ENCODE assay signal across 8 cellular contexts in genomic region chr20:35093245-35093884, GRCh38. TPM values are rescaled to one million over a fixed set of nuclear protein-coding genes. Genes with fewer than 3 reads are reported as not detected.
A peak's percentile ranks its signal among the peaks of the same experiment; 100 is the strongest.
DNase-seq lines count a peak whose midpoint lies in the region; ATAC-seq, FAIRE-seq and TF ChIP-seq lines count a peak whose summit lies in the region.

No MANE protein-coding gene starts in this region.

- H3K4me2 ChIP-seq in osteoblast (ENCODE audit: insufficient read depth, low read length), result peak overlapping the region; percentile 79

- H3K27me3 ChIP-seq in endodermal cell (ENCODE audit: control insufficient read depth, insufficient read depth, low read length, poor library complexity, severe bottlenecking) (no peaks in the 10 kb centered on the region), osteoblast (ENCODE audit: insufficient read depth, low read length) (no peaks in the 10 kb centered on the region)

- H3K79me2 ChIP-seq in osteoblast (ENCODE audit: insufficient read depth, low read length), result peaks cover 43% of the 10 kb centered on the region

- H3K9me3 ChIP-seq in endodermal cell (ENCODE audit: control insufficient read depth, low read length), result no peaks in the 10 kb centered on the region
- H3K9me3 ChIP-seq in osteoblast (ENCODE audit: low read depth, low read length), result no peaks in the 10 kb centered on the region

- FAIRE-seq in GM19239 (lab: Jason Lieb, UNC), result no peak

- H3K36me3 ChIP-seq in endodermal cell (ENCODE audit: control insufficient read depth, insufficient read depth, low read length) (peaks cover 3% of the 10 kb centered on the region), osteoblast (ENCODE audit: insufficient read depth, low read length) (peaks cover 7% of the 10 kb centered on the region)

- H3K4me1 ChIP-seq in endodermal cell (ENCODE audit: control insufficient read depth, insufficient read depth, low read length) (no peaks in the 10 kb centered on the region), osteoblast (ENCODE audit: insufficient read depth, low read length) (peaks cover 33% of the 10 kb centered on the region)

- TF ChIP-seq CTCF in endodermal cell (conservative IDR thresholded peaks at IDR 0.05), result no peak
- no peak for TF ChIP-seq CTCF in osteoblast (IDR thresholded peaks at IDR 0.05; ENCODE audit: extremely low read depth, low read depth, low read length)

- no peaks in the 10 kb centered on the region for H3K9me3 Mint-ChIP-seq in endodermal cell

- H3K9ac ChIP-seq in endodermal cell (ENCODE audit: extremely low read depth, low read length, poor library complexity, severe bottlenecking), result no peak overlapping the region

- ATAC-seq in activated CD4-positive, CD25-positive, alpha-beta regulatory T cell treated with anti-CD3 and anti-CD28 coated beads, Interleukin-2, amount 50 U/mL, for 24 hours, result peak; percentile 63 to 65
- ATAC-seq in HG03460 (IDR thresholded peaks at IDR 0.05; ENCODE audit: unreplicated experiment), result no peak

- peak overlapping the region; percentile 70 for H3K4me3 Mint-ChIP-seq in endodermal cell

- H3K27ac ChIP-seq in endodermal cell (ENCODE audit: low read depth, low read length), result no peak overlapping the region
- H3K27ac ChIP-seq in osteoblast (ENCODE audit: low read depth, low read length), result peak overlapping the region; percentile 95

- peaks cover 22% of the 10 kb centered on the region for H3K4me1 Mint-ChIP-seq in endodermal cell

- peak overlapping the region; percentile 92 for H3K27ac Mint-ChIP-seq in endodermal cell

- DNase-seq in activated CD4-positive, CD25-positive, alpha-beta regulatory T cell treated with anti-CD3 and anti-CD28 coated beads, Interleukin-2, amount 50 U/mL, for 72 hours, result no peak
- peak; percentile 27 for DNase-seq in T1000 (lab: John Stamatoyannopoulos, UW)
- DNase-seq in endodermal cell, result no peak
- DNase-seq in osteoblast (ENCODE audit: insufficient read length, low spot score, missing footprints), result peak; percentile 77
- no peak for DNase-seq in GM19239 (ENCODE audit: insufficient read length, low spot score)
- no peak for DNase-seq in germinal center (ENCODE audit: low spot score)

- peaks cover 28% of the 10 kb centered on the region for H4K20me1 ChIP-seq in osteoblast (ENCODE audit: insufficient read depth, low read length)

- H3K36me3 Mint-ChIP-seq in endodermal cell (ENCODE audit: low read depth), result peaks cover 20% of the 10 kb centered on the region

- H2AFZ ChIP-seq in osteoblast (ENCODE audit: low read length), result peak overlapping the region; percentile 97

- H3K27me3 Mint-ChIP-seq in endodermal cell (ENCODE audit: insufficient read depth), result peaks cover 13% of the 10 kb centered on the region

- peak overlapping the region; percentile 98 for H3K4me3 ChIP-seq in endodermal cell (ENCODE audit: low read length)
- peak overlapping the region; percentile 95 for H3K4me3 ChIP-seq in osteoblast (ENCODE audit: insufficient read depth, low read length)

- WGBS in endodermal cell (ENCODE audit: insufficient coverage in 1 of 2, insufficient read length in 1 of 2), 2 experiments, result 82 to 87% methylated on average over 7 to 8 of the region's 8 CpGs

RNA-seq across cellular contexts. Expression of gene TRPC4AP, which starts 0.8 kb away (rescaled TPM):
- total RNA-seq in endodermal cell (100 to 1,000 TPM in 1 of 2 donors, 10 to 100 TPM in 1; 84.2 to 103 TPM), osteoblast (98.7 and 98.8 TPM in 2 replicates)
- 74.2 TPM for polyA plus RNA-seq in endodermal cell (2013, experiment 1 of 2)
- 68.6 TPM for polyA plus RNA-seq in endodermal cell (2013, experiment 2 of 2)

RNA-seq across cellular contexts. Expression of gene EDEM2, which starts 53.8 kb away (rescaled TPM):
- 10 to 100 TPM; 21.4 to 32.2 TPM for total RNA-seq in endodermal cell
- 13.0 TPM for polyA plus RNA-seq in endodermal cell (2013, experiment 1 of 2)
- polyA plus RNA-seq in endodermal cell (2013, experiment 2 of 2), result 12.2 TPM
- total RNA-seq in osteoblast, result 32.2 and 41.8 TPM in 2 replicates

Comparison
In these comparisons a context has a peak if more than half of its experiments do, and no peak if none do; other contexts are left out.
1. DNase-seq: peak in T1000 (single experiment) and osteoblast (single experiment); none in activated CD4-positive, CD25-positive, alpha-beta regulatory T cell treated with anti-CD3 and anti-CD28 coated beads, Interleukin-2, amount 50 U/mL, for 72 hours (single experiment), endodermal cell (single experiment), GM19239 (single experiment) and germinal center (single experiment).